1 cellular context compared by ENCODE assay signal in the genomic region with DNA sequence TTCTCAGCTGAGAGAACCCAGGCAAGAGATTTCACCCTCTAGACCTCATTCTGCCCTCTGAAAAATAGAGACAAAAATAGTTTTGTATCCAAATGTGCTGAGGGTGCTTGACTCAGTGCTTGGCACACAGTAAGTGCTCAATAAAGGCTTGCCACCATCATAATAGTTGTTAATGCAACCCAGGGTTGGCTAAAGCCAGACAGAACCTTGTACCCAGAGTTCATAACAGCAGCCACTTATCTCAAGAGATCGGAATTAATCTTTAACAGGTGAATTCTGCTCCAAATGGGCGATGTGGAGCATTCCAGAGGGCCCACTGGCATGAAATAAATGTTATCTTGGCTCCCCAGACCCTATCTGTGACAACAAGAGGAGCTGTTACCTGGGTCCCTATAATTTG.
TF ChIP-seq lines count a peak whose summit lies in the region.

No MANE protein-coding gene starts in this region.

TF ChIP-seq in liver, 16 proteins besides CTCF, POLR2A, EP300 and RAD21 (continued from another document):
- TF ChIP-seq, protein P1, sequence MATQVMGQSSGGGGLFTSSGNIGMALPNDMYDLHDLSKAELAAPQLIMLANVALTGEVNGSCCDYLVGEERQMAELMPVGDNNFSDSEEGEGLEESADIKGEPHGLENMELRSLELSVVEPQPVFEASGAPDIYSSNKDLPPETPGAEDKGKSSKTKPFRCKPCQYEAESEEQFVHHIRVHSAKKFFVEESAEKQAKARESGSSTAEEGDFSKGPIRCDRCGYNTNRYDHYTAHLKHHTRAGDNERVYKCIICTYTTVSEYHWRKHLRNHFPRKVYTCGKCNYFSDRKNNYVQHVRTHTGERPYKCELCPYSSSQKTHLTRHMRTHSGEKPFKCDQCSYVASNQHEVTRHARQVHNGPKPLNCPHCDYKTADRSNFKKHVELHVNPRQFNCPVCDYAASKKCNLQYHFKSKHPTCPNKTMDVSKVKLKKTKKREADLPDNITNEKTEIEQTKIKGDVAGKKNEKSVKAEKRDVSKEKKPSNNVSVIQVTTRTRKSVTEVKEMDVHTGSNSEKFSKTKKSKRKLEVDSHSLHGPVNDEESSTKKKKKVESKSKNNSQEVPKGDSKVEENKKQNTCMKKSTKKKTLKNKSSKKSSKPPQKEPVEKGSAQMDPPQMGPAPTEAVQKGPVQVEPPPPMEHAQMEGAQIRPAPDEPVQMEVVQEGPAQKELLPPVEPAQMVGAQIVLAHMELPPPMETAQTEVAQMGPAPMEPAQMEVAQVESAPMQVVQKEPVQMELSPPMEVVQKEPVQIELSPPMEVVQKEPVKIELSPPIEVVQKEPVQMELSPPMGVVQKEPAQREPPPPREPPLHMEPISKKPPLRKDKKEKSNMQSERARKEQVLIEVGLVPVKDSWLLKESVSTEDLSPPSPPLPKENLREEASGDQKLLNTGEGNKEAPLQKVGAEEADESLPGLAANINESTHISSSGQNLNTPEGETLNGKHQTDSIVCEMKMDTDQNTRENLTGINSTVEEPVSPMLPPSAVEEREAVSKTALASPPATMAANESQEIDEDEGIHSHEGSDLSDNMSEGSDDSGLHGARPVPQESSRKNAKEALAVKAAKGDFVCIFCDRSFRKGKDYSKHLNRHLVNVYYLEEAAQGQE (IDR thresholded peaks at IDR 0.05) = peak; percentile 44
- TF ChIP-seq, protein P2, sequence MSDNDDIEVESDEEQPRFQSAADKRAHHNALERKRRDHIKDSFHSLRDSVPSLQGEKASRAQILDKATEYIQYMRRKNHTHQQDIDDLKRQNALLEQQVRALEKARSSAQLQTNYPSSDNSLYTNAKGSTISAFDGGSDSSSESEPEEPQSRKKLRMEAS (IDR thresholded peaks at IDR 0.05) = peak; percentile 48
- TF ChIP-seq RXRA (IDR thresholded peaks at IDR 0.05) = peak; percentile 70 to 72
- TF ChIP-seq SP1 (IDR thresholded peaks at IDR 0.05) = peak; percentile 64
- TF ChIP-seq, protein P3, sequence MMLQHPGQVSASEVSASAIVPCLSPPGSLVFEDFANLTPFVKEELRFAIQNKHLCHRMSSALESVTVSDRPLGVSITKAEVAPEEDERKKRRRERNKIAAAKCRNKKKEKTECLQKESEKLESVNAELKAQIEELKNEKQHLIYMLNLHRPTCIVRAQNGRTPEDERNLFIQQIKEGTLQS (IDR thresholded peaks at IDR 0.05) = no peak
- no peak for TF ChIP-seq TAF1 (conservative IDR thresholded peaks at IDR 0.05)
- peak; percentile 44 to 54 for TF ChIP-seq JUND (IDR thresholded peaks at IDR 0.05)
- no peak for TF ChIP-seq FOXA2 (IDR thresholded peaks at IDR 0.05)
- TF ChIP-seq, protein P4, sequence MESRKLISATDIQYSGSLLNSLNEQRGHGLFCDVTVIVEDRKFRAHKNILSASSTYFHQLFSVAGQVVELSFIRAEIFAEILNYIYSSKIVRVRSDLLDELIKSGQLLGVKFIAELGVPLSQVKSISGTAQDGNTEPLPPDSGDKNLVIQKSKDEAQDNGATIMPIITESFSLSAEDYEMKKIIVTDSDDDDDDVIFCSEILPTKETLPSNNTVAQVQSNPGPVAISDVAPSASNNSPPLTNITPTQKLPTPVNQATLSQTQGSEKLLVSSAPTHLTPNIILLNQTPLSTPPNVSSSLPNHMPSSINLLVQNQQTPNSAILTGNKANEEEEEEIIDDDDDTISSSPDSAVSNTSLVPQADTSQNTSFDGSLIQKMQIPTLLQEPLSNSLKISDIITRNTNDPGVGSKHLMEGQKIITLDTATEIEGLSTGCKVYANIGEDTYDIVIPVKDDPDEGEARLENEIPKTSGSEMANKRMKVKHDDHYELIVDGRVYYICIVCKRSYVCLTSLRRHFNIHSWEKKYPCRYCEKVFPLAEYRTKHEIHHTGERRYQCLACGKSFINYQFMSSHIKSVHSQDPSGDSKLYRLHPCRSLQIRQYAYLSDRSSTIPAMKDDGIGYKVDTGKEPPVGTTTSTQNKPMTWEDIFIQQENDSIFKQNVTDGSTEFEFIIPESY (IDR thresholded peaks at IDR 0.05) = no peak
- no peak for TF ChIP-seq GABPA (IDR thresholded peaks at IDR 0.05 in 1 of 2, conservative IDR thresholded peaks at IDR 0.05 in 1 of 2)
- peak; percentile 97 to 98 for TF ChIP-seq HNF4A (conservative IDR thresholded peaks at IDR 0.05)
TF ChIP-seq in liver: peak in this region for 10.
